20 cellular contexts compared by ENCODE assay signal in the genomic region with DNA sequence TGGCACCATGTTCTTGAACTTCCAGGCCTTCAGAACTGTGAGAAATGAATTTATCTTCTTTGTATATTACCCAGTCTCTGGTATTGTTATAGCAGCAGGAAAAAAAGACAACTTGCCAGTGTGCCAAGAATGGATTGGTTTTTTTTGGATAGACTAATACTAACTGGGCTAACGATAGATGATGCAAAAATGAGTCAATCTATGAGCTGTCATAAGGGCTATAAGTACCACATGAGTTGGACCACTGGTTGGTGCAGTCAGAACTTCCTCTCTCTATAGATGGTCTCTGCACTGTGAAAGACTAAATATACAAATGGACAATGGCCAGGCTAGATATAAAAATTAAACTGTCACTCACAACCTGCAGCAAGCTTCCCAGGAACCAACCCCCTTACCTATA.
DNase-seq lines count a peak whose midpoint lies in the region; ATAC-seq, FAIRE-seq and TF ChIP-seq lines count a peak whose summit lies in the region.
"Had no signal": no experiment of that assay in that cellular context is flagged by ENCODE, and none has a peak within 500 bp of the region (broad histone marks: within the 10 kb centered on the region; RNA-seq: fewer than 3 reads in every experiment).

No MANE protein-coding gene starts in this region.

- intact Hi-C loops in CD4-positive, alpha-beta memory T cell (cut with micrococcal nuclease): no loop called here

- H3K9me1 ChIP-seq in keratinocyte (ENCODE audit: control insufficient read depth, extremely low read depth, insufficient read depth, low read length): no peaks in the 10 kb centered on the region

- H3K27me3 Mint-ChIP-seq in CD4-positive, alpha-beta memory T cell: no peaks in the 10 kb centered on the region

- no peaks in the 10 kb centered on the region for H3K9me3 ChIP-seq in keratinocyte (ENCODE audit: control insufficient read depth, low read depth, low read length)
- H3K9me3 ChIP-seq in CD4-positive, alpha-beta memory T cell (ENCODE audit: control insufficient read depth in 1 of 2, low read length in 2 of 2): no peaks in the 10 kb centered on the region
- H3K9me3 ChIP-seq: colonic mucosa, thoracic aorta had no signal

- H3K4me1 ChIP-seq in keratinocyte (ENCODE audit: control insufficient read depth, extremely low read depth, insufficient read depth, low read length): peaks cover 25% of the 10 kb centered on the region
- no peaks in the 10 kb centered on the region for H3K4me1 ChIP-seq in CD4-positive, alpha-beta memory T cell (ENCODE audit: insufficient read depth, low read length)
- H3K4me1 ChIP-seq: colonic mucosa had no signal

- no peaks in the 10 kb centered on the region for H3K36me3 Mint-ChIP-seq in CD4-positive, alpha-beta memory T cell

- no peak overlapping the region for H3K27ac Mint-ChIP-seq in CD4-positive, alpha-beta memory T cell
- H3K27ac Mint-ChIP-seq: GM23338, nephron progenitor cell had no signal

- H3K4me2 ChIP-seq in keratinocyte (ENCODE audit: control insufficient read depth, extremely low read depth, insufficient read depth, low read depth, low read length): peak overlapping the region; percentile 6
- H3K4me2 ChIP-seq: GM23338 had no signal

- FAIRE-seq in keratinocyte (lab: Jason Lieb, UNC) (peak; percentile 94), D721Med (lab: Jason Lieb, UNC) (no peak)

- H3K79me2 ChIP-seq in keratinocyte (ENCODE audit: control insufficient read depth, insufficient read depth, low read length): no peaks in the 10 kb centered on the region

- H3K36me3 ChIP-seq in keratinocyte (ENCODE audit: control insufficient read depth in 2 of 2, extremely low read depth in 1 of 2, insufficient read depth in 2 of 2, low read length in 2 of 2): no peaks in the 10 kb centered on the region
- no peaks in the 10 kb centered on the region for H3K36me3 ChIP-seq in CD4-positive, alpha-beta memory T cell (ENCODE audit: insufficient read depth, low read length)
- H3K36me3 ChIP-seq: colonic mucosa, thoracic aorta had no signal

- peak overlapping the region; percentile 65 for H3K27ac ChIP-seq in keratinocyte (ENCODE audit: control insufficient read depth, insufficient read depth, low read length)
- H3K27ac ChIP-seq in CD4-positive, alpha-beta memory T cell (ENCODE audit: low read depth, low read length): no peak overlapping the region
- H3K27ac ChIP-seq: colonic mucosa, thoracic aorta had no signal

- dilution Hi-C loops in keratinocyte (cut with MboI; ENCODE audit: extremely low pct_ligation_motif_present, low sequenced_read_pairs): no loop called here

- H2AFZ ChIP-seq in keratinocyte (ENCODE audit: control insufficient read depth, low read length): no peak overlapping the region
- H2AFZ ChIP-seq: GM23338 had no signal

- POLR2A ChIA-PET in CD4-positive, alpha-beta memory T cell (lab: Charles Lee; ENCODE audit: partially characterized antibody): no interaction called here

- no peak for ATAC-seq in GM21723 (IDR thresholded peaks at IDR 0.05; ENCODE audit: unreplicated experiment)
- ATAC-seq: GM23338 had no signal

- no peaks in the 10 kb centered on the region for H3K4me1 Mint-ChIP-seq in CD4-positive, alpha-beta memory T cell
- H3K4me1 Mint-ChIP-seq: GM23338, nephron progenitor cell had no signal

- CTCF ChIA-PET in CD4-positive, alpha-beta memory T cell (lab: Charles Lee; ENCODE audit: partially characterized antibody): no interaction called here

- DNase-seq in AG20443 (ENCODE audit: low spot score) (peak; percentile 18), NCI-H226 (peak; percentile 67), cardiac fibroblast (ENCODE audit: low read depth in 2 of 2) (peak; percentile 80 to 93), keratinocyte (ENCODE audit: low read depth, low spot score) (peak; percentile 52), D721Med (ENCODE audit: insufficient read length, low spot score) (no peak), DMS79 treated with DMSO at 0.1 percent for 48 hours (lab: John Stamatoyannopoulos, UW) (no peak)
- DNase-seq in CD4-positive, alpha-beta memory T cell: no peak
- DNase-seq: activated CD4-positive, alpha-beta T cell treated with anti-CD3 and anti-CD28 coated beads for 4 hours; colonic mucosa; mesendoderm; NCI-H1048; nephron progenitor cell; right cardiac atrium; SIG-M5; stimulated activated CD4-positive, alpha-beta T cell treated with anti-CD3 and anti-CD28 coated beads, Interleukin-2, amount 100 ng/mL, for 48 hours; stimulated activated CD8-positive, alpha-beta memory T cell treated with anti-CD3 and anti-CD28 coated beads, Interleukin-4, amount 100 ng/mL, for 48 hours; T-helper 9 cell had no signal

- no peaks in the 10 kb centered on the region for H3K27me3 ChIP-seq in keratinocyte (ENCODE audit: control insufficient read depth, extremely low read depth, insufficient read depth, low read length)
- no peaks in the 10 kb centered on the region for H3K27me3 ChIP-seq in CD4-positive, alpha-beta memory T cell (ENCODE audit: insufficient read depth, low read length)
- H3K27me3 ChIP-seq: colonic mucosa had no signal

- TF ChIP-seq CTCF in cardiac fibroblast (IDR thresholded peaks at IDR 0.05; ENCODE audit: low read depth, low read length): no peak
- no peak for TF ChIP-seq CTCF in keratinocyte (optimal IDR thresholded peaks at IDR 0.05 in 1 of 3, IDR thresholded peaks at IDR 0.05 in 1 of 3, conservative IDR thresholded peaks at IDR 0.05 in 1 of 3; ENCODE audit: extremely low read depth in 1 of 3, insufficient read depth in 2 of 3, low read length in 3 of 3)
- TF ChIP-seq CTCF in D721Med (IDR thresholded peaks at IDR 0.05; ENCODE audit: insufficient read depth, missing control alignments): no peak

- H4K20me1 ChIP-seq in keratinocyte (ENCODE audit: control insufficient read depth, extremely low read depth, insufficient read depth, low read length): no peaks in the 10 kb centered on the region

- no peak overlapping the region for H3K4me3 Mint-ChIP-seq in CD4-positive, alpha-beta memory T cell
- H3K4me3 Mint-ChIP-seq: GM23338, nephron progenitor cell had no signal

- H3K4me3 ChIP-seq in cardiac fibroblast (replicated peaks in 1 of 2; ENCODE audit: low read depth in 2 of 2, low read length in 2 of 2): no peak overlapping the region
- no peak overlapping the region for H3K4me3 ChIP-seq in keratinocyte (ENCODE audit: control insufficient read depth in 2 of 3, extremely low read depth in 1 of 3, insufficient read depth in 2 of 3, low read depth in 1 of 3, low read length in 3 of 3)
- H3K4me3 ChIP-seq in CD4-positive, alpha-beta memory T cell (ENCODE audit: low read length in 2 of 2): no peak overlapping the region
- H3K4me3 ChIP-seq: colonic mucosa, GM23338, thoracic aorta had no signal

- peaks cover 0 to 2% (median 0%) of the 10 kb centered on the region in 8 donors for H3K9me3 Mint-ChIP-seq in CD4-positive, alpha-beta memory T cell
- H3K9me3 Mint-ChIP-seq: GM23338, nephron progenitor cell had no signal

- peak overlapping the region; percentile 8 for H3K9ac ChIP-seq in keratinocyte (ENCODE audit: control insufficient read depth, extremely low read depth, insufficient read depth, low read length)

Comparison
In these comparisons a context has a peak if more than half of its experiments do, and no peak if none do; other contexts are left out.
1. DNase-seq: peak in AG20443 (single experiment), NCI-H226 (single experiment), cardiac fibroblast (2 of 2) and keratinocyte (single experiment); none in D721Med (single experiment), DMS79 treated with DMSO at 0.1 percent for 48 hours (single experiment) and CD4-positive, alpha-beta memory T cell (0 of 5).